In the genomic region with DNA sequence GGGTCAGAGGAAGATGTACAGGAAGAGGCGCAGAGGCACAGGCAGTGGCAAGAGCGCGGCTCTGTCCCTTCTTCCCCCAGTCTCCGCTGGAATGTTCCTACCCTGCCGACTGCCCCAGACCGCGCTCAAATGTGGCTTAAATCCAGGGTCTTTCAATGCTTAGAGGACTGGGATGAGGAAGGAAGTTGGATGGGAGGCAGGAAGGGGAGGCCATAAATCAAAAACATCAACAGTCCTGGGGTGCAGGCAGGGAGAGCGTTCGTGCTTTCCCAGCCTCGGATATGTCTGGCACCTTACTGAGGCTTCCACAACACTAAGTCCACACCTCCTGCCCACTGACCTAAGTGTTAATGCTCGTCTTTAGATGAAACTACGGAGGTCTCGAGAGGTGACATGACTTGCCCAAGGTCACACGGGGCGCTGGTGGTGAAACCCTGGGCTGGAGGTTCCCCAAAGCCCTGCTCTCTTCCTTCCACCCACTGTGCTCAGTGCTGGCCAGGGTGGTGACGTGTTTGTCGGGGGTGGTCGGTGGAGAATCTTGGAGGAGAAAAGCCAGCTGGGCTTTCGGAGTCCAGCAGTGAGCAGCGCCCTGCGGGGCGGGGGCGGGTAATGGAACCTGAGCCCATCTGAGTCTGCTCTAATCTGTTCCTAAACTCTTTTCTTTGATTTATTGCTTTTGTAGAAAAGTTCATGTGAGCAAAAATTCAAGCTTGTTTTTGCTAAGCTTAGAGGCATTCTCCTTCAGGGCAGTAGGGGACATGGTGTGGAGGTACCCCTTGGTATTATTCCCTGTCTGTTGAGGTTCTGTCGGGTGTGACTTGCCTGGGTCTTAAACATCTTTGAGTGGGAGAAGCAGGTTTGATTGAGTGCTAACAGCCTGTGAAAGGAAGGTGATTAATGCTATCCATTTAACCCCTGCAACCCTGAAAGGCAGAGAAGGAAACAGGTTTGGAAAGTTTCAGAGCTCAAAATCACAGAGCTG, we compare ENCODE assay signal across 9 cellular contexts. TPM values are rescaled to one million over a fixed set of nuclear protein-coding genes. Genes with fewer than 3 reads are reported as not detected.
A peak's percentile ranks its signal among the peaks of the same experiment; 100 is the strongest.
DNase-seq lines count a peak whose midpoint lies in the region; ATAC-seq, FAIRE-seq and TF ChIP-seq lines count a peak whose summit lies in the region.
"Had no signal": no experiment of that assay in that cellular context is flagged by ENCODE, and none has a peak within 500 bp of the region (broad histone marks: within the 10 kb centered on the region; RNA-seq: fewer than 3 reads in every experiment).

No MANE protein-coding gene starts in this region.

- no peak for FAIRE-seq in A549 (lab: Jason Lieb, UNC)

- H2BK5ac ChIP-seq in mesendoderm (ENCODE audit: low read length): peak overlapping the region; percentile 64

- H3K4me3 ChIP-seq in A549 (peak overlapping the region; percentile 50), mesendoderm (ENCODE audit: low read length) (no peak overlapping the region)

- no peaks in the 10 kb centered on the region for H3K27me3 ChIP-seq in mesendoderm (ENCODE audit: insufficient read depth, low read length, poor library complexity)

- CTCF ChIA-PET in A549 (lab: Yijun Ruan, JAX): interaction anchor here (0.7 to 6.3 kb wide), 5 partner anchors 15 to 52 kb away, joined by 3 to 38 read pairs (median 4); a partner anchor contains a TSS
- CTCF ChIA-PET in activated CD4-positive, alpha-beta T cell treated with anti-CD3 and anti-CD28 coated beads, Interleukin-2, amount 10 ng/mL, durations not matched to agents 7 days and 5 days (lab: Charles Lee): no interaction called here

- H3K4me1 Mint-ChIP-seq in stimulated activated naive CD8-positive, alpha-beta T cell treated with anti-CD3 and anti-CD28 coated beads, Interleukin-15, amount 100 ng/mL, for 72 hours: peaks cover 14% of the 10 kb centered on the region
- H3K4me1 Mint-ChIP-seq in activated CD4-positive, alpha-beta T cell treated with anti-CD3 and anti-CD28 coated beads, Interleukin-2, amount 10 ng/mL, durations not matched to agents 7 days and 5 days: peaks cover 13% of the 10 kb centered on the region

- H3K27ac ChIP-seq in A549: peak overlapping the region; percentile 84 to 92
- H3K27ac ChIP-seq in epithelial cell of prostate: peak overlapping the region; percentile 75
- H3K27ac ChIP-seq in mesendoderm (ENCODE audit: low read depth, low read length): peak overlapping the region; percentile 13

- H2BK120ac ChIP-seq in mesendoderm (ENCODE audit: low read depth, low read length): peak overlapping the region; percentile 8

- no peak overlapping the region for H4K8ac ChIP-seq in mesendoderm (ENCODE audit: low read depth, low read length)

- H3K4ac ChIP-seq in mesendoderm (ENCODE audit: low read depth, low read length): no peak overlapping the region

- WGBS in A549 (ENCODE audit: missing lambda C conversion rate): 47% methylated on average over 17 of the region's 24 CpGs
- WGBS in mesendoderm (ENCODE audit: extremely low coverage, insufficient coverage, low lambda C conversion rate): no CpG with 5 or more reads among the region's 24 CpGs

- H2AK5ac ChIP-seq in mesendoderm (ENCODE audit: low read length): no peak overlapping the region

- peak overlapping the region; percentile 98 for H3K4me2 ChIP-seq in A549
- H3K4me2 ChIP-seq in mesendoderm (ENCODE audit: low read length): peak overlapping the region; percentile 37

- DNase-seq in A549 (ENCODE audit: low read depth in 1 of 2, low spot score in 1 of 2): no peak
- peak; percentile 30 for DNase-seq in NCI-H82 treated with DMSO at 0.1 percent for 48 hours (lab: John Stamatoyannopoulos, UW; ENCODE audit: unreplicated experiment)
- DNase-seq in epithelial cell of prostate (ENCODE audit: low read depth, low spot score): no peak
- DNase-seq in mesendoderm: peak; percentile 84
- DNase-seq in stimulated activated naive CD8-positive, alpha-beta T cell treated with anti-CD3 and anti-CD28 coated beads, Interleukin-15, amount 100 ng/mL, for 72 hours: no peak
- no peak for DNase-seq in activated CD4-positive, alpha-beta T cell treated with anti-CD3 and anti-CD28 coated beads, Interleukin-2, amount 10 ng/mL, durations not matched to agents 7 days and 5 days
- no peak for DNase-seq in NCI-H524 (lab: John Stamatoyannopoulos, UW)
- DNase-seq: activated CD4-positive, alpha-beta T cell treated with anti-CD3 and anti-CD28 coated beads, Interleukin-2, amount 50 U/mL, for 1 hour had no signal

- H3K4me1 ChIP-seq in A549: peaks cover 47% of the 10 kb centered on the region
- peaks cover 17% of the 10 kb centered on the region for H3K4me1 ChIP-seq in mesendoderm (ENCODE audit: control insufficient read depth, low read depth, low read length)

- H3K9ac ChIP-seq in mesendoderm (ENCODE audit: low read length): peak overlapping the region; percentile 54

- H3K4me3 Mint-ChIP-seq in stimulated activated naive CD8-positive, alpha-beta T cell treated with anti-CD3 and anti-CD28 coated beads, Interleukin-15, amount 100 ng/mL, for 72 hours: no peak overlapping the region
- H3K4me3 Mint-ChIP-seq in activated CD4-positive, alpha-beta T cell treated with anti-CD3 and anti-CD28 coated beads, Interleukin-2, amount 10 ng/mL, durations not matched to agents 7 days and 5 days: no peak overlapping the region

- no peak for TF ChIP-seq EP300 in A549 (IDR thresholded peaks at IDR 0.05)

- no peaks in the 10 kb centered on the region for H3K36me3 Mint-ChIP-seq in activated CD4-positive, alpha-beta T cell treated with anti-CD3 and anti-CD28 coated beads, Interleukin-2, amount 10 ng/mL, durations not matched to agents 7 days and 5 days (ENCODE audit: low read depth)

- H3K18ac ChIP-seq in mesendoderm (ENCODE audit: low read length): peak overlapping the region; percentile 11

- H3K79me1 ChIP-seq in mesendoderm (ENCODE audit: low read length): no peaks in the 10 kb centered on the region

- H4K5ac ChIP-seq in mesendoderm (ENCODE audit: low read length): no peak overlapping the region

- H3K9me3 Mint-ChIP-seq in stimulated activated naive CD8-positive, alpha-beta T cell treated with anti-CD3 and anti-CD28 coated beads, Interleukin-15, amount 100 ng/mL, for 72 hours: no peaks in the 10 kb centered on the region
- no peaks in the 10 kb centered on the region for H3K9me3 Mint-ChIP-seq in activated CD4-positive, alpha-beta T cell treated with anti-CD3 and anti-CD28 coated beads, Interleukin-2, amount 10 ng/mL, durations not matched to agents 7 days and 5 days

- TF ChIP-seq RAD21 in A549 (conservative IDR thresholded peaks at IDR 0.05 in 1 of 2, IDR thresholded peaks at IDR 0.05 in 1 of 2): no peak

- no peaks in the 10 kb centered on the region for H3K36me3 ChIP-seq in mesendoderm (ENCODE audit: control insufficient read depth, insufficient read depth, low read length)

- no peak overlapping the region for H3K23ac ChIP-seq in mesendoderm (ENCODE audit: low read length)

- H2BK15ac ChIP-seq in mesendoderm (replicated peaks; ENCODE audit: low read depth): no peak overlapping the region

- no peaks in the 10 kb centered on the region for H3K9me3 ChIP-seq in A549

- H3K79me2 ChIP-seq in mesendoderm (ENCODE audit: control insufficient read depth, insufficient read depth, low read length): no peaks in the 10 kb centered on the region

- no peak for TF ChIP-seq CTCF in A549 (IDR thresholded peaks at IDR 0.05)

- ATAC-seq in A549 (peak; percentile 35 to 53; a peak in 3 of 6 replicates), esophagus mucosa (no peak)
- no peak for ATAC-seq in stimulated activated naive CD8-positive, alpha-beta T cell treated with anti-CD3 and anti-CD28 coated beads, Interleukin-15, amount 100 ng/mL, for 72 hours

- H3K56ac ChIP-seq in mesendoderm (ENCODE audit: low read length): peak overlapping the region; percentile 82

- TF ChIP-seq POLR2A in A549 (IDR thresholded peaks at IDR 0.05; ENCODE audit: low read length): no peak

- POLR2A ChIA-PET in A549 (lab: Yijun Ruan, JAX): interaction anchor here (1.5 to 1.7 kb wide), 2 partner anchors 24 to 38 kb away, joined by 4 read pairs; a partner anchor contains a TSS
- POLR2A ChIA-PET in activated CD4-positive, alpha-beta T cell treated with anti-CD3 and anti-CD28 coated beads, Interleukin-2, amount 10 ng/mL, durations not matched to agents 7 days and 5 days (lab: Charles Lee): no interaction called here

- peaks cover 85% of the 10 kb centered on the region for H3K27me3 Mint-ChIP-seq in stimulated activated naive CD8-positive, alpha-beta T cell treated with anti-CD3 and anti-CD28 coated beads, Interleukin-15, amount 100 ng/mL, for 72 hours
- H3K27me3 Mint-ChIP-seq in activated CD4-positive, alpha-beta T cell treated with anti-CD3 and anti-CD28 coated beads, Interleukin-2, amount 10 ng/mL, durations not matched to agents 7 days and 5 days: peaks cover 41% of the 10 kb centered on the region

- no peak overlapping the region for H3K27ac Mint-ChIP-seq in stimulated activated naive CD8-positive, alpha-beta T cell treated with anti-CD3 and anti-CD28 coated beads, Interleukin-15, amount 100 ng/mL, for 72 hours
- no peak overlapping the region for H3K27ac Mint-ChIP-seq in activated CD4-positive, alpha-beta T cell treated with anti-CD3 and anti-CD28 coated beads, Interleukin-2, amount 10 ng/mL, durations not matched to agents 7 days and 5 days

RNA-seq across cellular contexts. Expression of a gene that starts 0.7 kb away (rescaled TPM):
- polyA plus RNA-seq in A549 (2011; rRNA removed) (11.2 and 12.2 TPM in 2 replicates), A549 (2017; fragmentation: RNase III; extraction: RNeasy Plus Mini Kit Qiagen cat#74134 plus additional on column Dnase treatment) (35.6 to 48.7 TPM (median 44.6 TPM) in 3 replicates)
- 24.0 and 25.0 TPM in 2 replicates for polyA plus RNA-seq in A549 (2012; cell fraction: cytosol; rRNA removed)
- 15.2 and 17.4 TPM in 2 replicates for polyA plus RNA-seq in A549 (2012; cell fraction: nucleus; rRNA removed)
- polyA minus RNA-seq in A549 (2011; rRNA and poly(A)+ RNA removed): 18.8 and 24.3 TPM in 2 replicates
- polyA plus RNA-seq in mesendoderm (2013, experiment 1 of 2): 66.8 TPM
- 60.1 TPM for polyA plus RNA-seq in mesendoderm (2013, experiment 2 of 2)
- total RNA-seq in esophagus mucosa: 97.6 TPM
- not detected for total RNA-seq in activated CD4-positive, alpha-beta T cell treated with anti-CD3 and anti-CD28 coated beads, Interleukin-2, amount 10 ng/mL, durations not matched to agents 7 days and 5 days

RNA-seq across cellular contexts. Expression of a gene that starts 37.2 kb away (rescaled TPM):
- 0.53 and 0.76 TPM in 2 replicates for polyA plus RNA-seq in A549 (2011; rRNA removed)
- polyA plus RNA-seq in A549 (2012; cell fraction: cytosol; rRNA removed): 1.4 and 2.0 TPM in 2 replicates
- polyA plus RNA-seq in A549 (2012; cell fraction: nucleus; rRNA removed): 3.1 and 5.4 TPM in 2 replicates
- polyA plus RNA-seq in A549 (2017; fragmentation: RNase III; extraction: RNeasy Plus Mini Kit Qiagen cat#74134 plus additional on column Dnase treatment): 4.1 to 7.1 TPM (median 6.9 TPM) in 3 replicates
- polyA minus RNA-seq in A549 (2011; rRNA and poly(A)+ RNA removed): 0.78 and 0.83 TPM in 2 replicates
- 0.80 TPM for polyA plus RNA-seq in mesendoderm (2013, experiment 1 of 2)
- 0.73 TPM for polyA plus RNA-seq in mesendoderm (2013, experiment 2 of 2)
- 0.12 TPM for total RNA-seq in esophagus mucosa
- total RNA-seq in activated CD4-positive, alpha-beta T cell treated with anti-CD3 and anti-CD28 coated beads, Interleukin-2, amount 10 ng/mL, durations not matched to agents 7 days and 5 days: not detected

RNA-seq across cellular contexts. Expression of a gene that starts 43.6 kb away (rescaled TPM):
- 18.9 and 19.9 TPM in 2 replicates for polyA plus RNA-seq in A549 (2011; rRNA removed)
- polyA plus RNA-seq in A549 (2012; cell fraction: cytosol; rRNA removed): 24.1 and 29.5 TPM in 2 replicates
- 21.1 and 21.3 TPM in 2 replicates for polyA plus RNA-seq in A549 (2012; cell fraction: nucleus; rRNA removed)
- 41.5 to 53.3 TPM (median 51.4 TPM) in 3 replicates for polyA plus RNA-seq in A549 (2017; fragmentation: RNase III; extraction: RNeasy Plus Mini Kit Qiagen cat#74134 plus additional on column Dnase treatment)
- 8.2 and 9.6 TPM in 2 replicates for polyA minus RNA-seq in A549 (2011; rRNA and poly(A)+ RNA removed)
- 51.6 TPM for polyA plus RNA-seq in mesendoderm (2013, experiment 1 of 2)
- polyA plus RNA-seq in mesendoderm (2013, experiment 2 of 2): 51.8 TPM
- total RNA-seq in esophagus mucosa: 36.8 TPM
- 1 to 10 TPM; 3.1 to 4.1 TPM for total RNA-seq in activated CD4-positive, alpha-beta T cell treated with anti-CD3 and anti-CD28 coated beads, Interleukin-2, amount 10 ng/mL, durations not matched to agents 7 days and 5 days

Comparison
In these comparisons a context has a peak if more than half of its experiments do, and no peak if none do; other contexts are left out.
1. ATAC-seq: peak in A549 (2 of 2); none in stimulated activated naive CD8-positive, alpha-beta T cell treated with anti-CD3 and anti-CD28 coated beads, Interleukin-15, amount 100 ng/mL, for 72 hours (single experiment) and esophagus mucosa (single experiment).
2. DNase-seq: peak in NCI-H82 treated with DMSO at 0.1 percent for 48 hours (single experiment) and mesendoderm (single experiment); none in A549 (0 of 2), epithelial cell of prostate (single experiment), stimulated activated naive CD8-positive, alpha-beta T cell treated with anti-CD3 and anti-CD28 coated beads, Interleukin-15, amount 100 ng/mL, for 72 hours (0 of 2), activated CD4-positive, alpha-beta T cell treated with anti-CD3 and anti-CD28 coated beads, Interleukin-2, amount 10 ng/mL, durations not matched to agents 7 days and 5 days (single experiment) and NCI-H524 (0 of 2).
3. H3K27ac ChIP-seq: peak in every context shown above with its lines; median percentile 88 in A549; 75 in epithelial cell of prostate; 13 in mesendoderm.
4. RNA of a gene that starts 0.7 kb away (total RNA-seq): 97.6 TPM in esophagus mucosa (single experiment); not detected in activated CD4-positive, alpha-beta T cell treated with anti-CD3 and anti-CD28 coated beads, Interleukin-2, amount 10 ng/mL, durations not matched to agents 7 days and 5 days; every median in the first group is over 10 times any median in the second.